In genomic region chr19:56333506-56333905, GRCh38 we compare ENCODE assay signal across 9 cellular contexts. TPM values are rescaled to one million over a fixed set of nuclear protein-coding genes. Genes with fewer than 3 reads are reported as not detected.
DNase-seq lines count a peak whose midpoint lies in the region; ATAC-seq, FAIRE-seq and TF ChIP-seq lines count a peak whose summit lies in the region.
"Had no signal": no experiment of that assay in that cellular context is flagged by ENCODE, and none has a peak within 500 bp of the region (broad histone marks: within the 10 kb centered on the region; RNA-seq: fewer than 3 reads in every experiment).

No MANE protein-coding gene starts in this region.

- H4K20me1 ChIP-seq in Loucy (ENCODE audit: insufficient read depth, low read length, poor library complexity, severe bottlenecking), result no peaks in the 10 kb centered on the region

- H3K9me3 ChIP-seq in Loucy (ENCODE audit: insufficient read depth, low read depth, low read length) (no peaks in the 10 kb centered on the region), SJCRH30 (replicated peaks) (no peaks in the 10 kb centered on the region), mucosa of descending colon (peaks cover 5% of the 10 kb centered on the region)

- H3K9me2 ChIP-seq in Loucy (replicated peaks; ENCODE audit: low read depth, low read length), result no peaks in the 10 kb centered on the region

- H3K4me2 ChIP-seq in Loucy (ENCODE audit: low read depth, low read length, poor library complexity, severe bottlenecking), result no peak overlapping the region

- no peak overlapping the region for H3K27ac ChIP-seq in SJCRH30

- TF ChIP-seq CTCF in Loucy (conservative IDR thresholded peaks at IDR 0.05; ENCODE audit: low read length) (peak; percentile 90), bronchial epithelial cell (IDR thresholded peaks at IDR 0.05; ENCODE audit: insufficient read depth, low read length, severe bottlenecking) (peak; percentile 65), mucosa of descending colon (IDR thresholded peaks at IDR 0.05) (peak; percentile 24)

- no peak for FAIRE-seq in bronchial epithelial cell (lab: Jason Lieb, UNC)
- FAIRE-seq: colon had no signal

- no peaks in the 10 kb centered on the region for H3K27me3 ChIP-seq in Loucy (ENCODE audit: insufficient read depth, low read length, poor library complexity, severe bottlenecking)
- no peaks in the 10 kb centered on the region for H3K27me3 ChIP-seq in SJCRH30
- no peaks in the 10 kb centered on the region for H3K27me3 ChIP-seq in bronchial epithelial cell (ENCODE audit: control insufficient read depth, insufficient read depth, low read length)

- H3K36me3 ChIP-seq in Loucy (ENCODE audit: insufficient read depth, low read length) (no peaks in the 10 kb centered on the region), SJCRH30 (no peaks in the 10 kb centered on the region), bronchial epithelial cell (ENCODE audit: control insufficient read depth, insufficient read depth, low read length) (no peaks in the 10 kb centered on the region), mucosa of descending colon (ENCODE audit: low read depth) (no peaks in the 10 kb centered on the region)

- peak; percentile 81 for ATAC-seq in mucosa of descending colon
- no peak for ATAC-seq in HG02798 (IDR thresholded peaks at IDR 0.05; ENCODE audit: poor library complexity, unreplicated experiment)
- no peak for ATAC-seq in HG02884 (IDR thresholded peaks at IDR 0.05; ENCODE audit: unreplicated experiment)

- H3K4me3 ChIP-seq in Loucy (ENCODE audit: low read length, poor library complexity, severe bottlenecking) (no peak overlapping the region), SJCRH30 (no peak overlapping the region), bronchial epithelial cell (ENCODE audit: low read depth, low read length) (no peak overlapping the region), mucosa of descending colon (no peak overlapping the region)

- no peak overlapping the region for H2AFZ ChIP-seq in Loucy (ENCODE audit: low read length)

- H3K79me2 ChIP-seq in Loucy (ENCODE audit: insufficient read depth, low read length), result no peaks in the 10 kb centered on the region

- H3K9ac ChIP-seq in Loucy (ENCODE audit: low read depth, low read length, poor library complexity, severe bottlenecking), result no peak overlapping the region

- H3F3A ChIP-seq in Loucy (ENCODE audit: low read depth), result no peaks in the 10 kb centered on the region

- H3K4me1 ChIP-seq in Loucy (ENCODE audit: insufficient read depth, low read length, poor library complexity, severe bottlenecking) (no peaks in the 10 kb centered on the region), SJCRH30 (no peaks in the 10 kb centered on the region), mucosa of descending colon (ENCODE audit: low read depth) (no peaks in the 10 kb centered on the region)

- intact Hi-C loops in mucosa of descending colon (cut with DNase I, micrococcal nuclease), result no loop called here

- DNase-seq in SIG-M5 treated with dmso at 0.1 percent for 504 hours (lab: John Stamatoyannopoulos, UW; ENCODE audit: unreplicated experiment) (peak; percentile 67), SIG-M5 (lab: John Stamatoyannopoulos, UW) (no peak), SJCRH30 (peak; percentile 17 to 60), bronchial epithelial cell (ENCODE audit: low read depth) (peak; percentile 57), mucosa of descending colon (peak in 1 of 3 donors; percentile 92)

RNA-seq across cellular contexts. Expression of gene ZSCAN5A, which starts 18.9 kb away (rescaled TPM):
- 7.8 and 9.4 TPM in 2 replicates for total RNA-seq in SJCRH30 (2014; rRNA removed; shearing (Covaris generic))
- total RNA-seq in bronchial epithelial cell, result 4.9 and 5.0 TPM in 2 replicates
- 10 to 100 TPM; 10.5 to 24.0 (median 14.3) TPM for total RNA-seq in mucosa of descending colon

RNA-seq across cellular contexts. Expression of gene ZNF582, which starts 59.8 kb away (rescaled TPM):
- total RNA-seq in SJCRH30 (2014; rRNA removed; shearing (Covaris generic)), result 2.5 and 3.3 TPM in 2 replicates
- total RNA-seq in bronchial epithelial cell (1.1 and 2.4 TPM in 2 replicates), mucosa of descending colon (1 to 10 TPM; 1.4 to 6.6 (median 1.6) TPM)

Comparison
In these comparisons a context has a peak if more than half of its experiments do, and no peak if none do; other contexts are left out.
1. CTCF ChIP-seq: peak in every context shown above with its lines; median percentile 90 in Loucy; 65 in bronchial epithelial cell; 24 in mucosa of descending colon.